In the genomic region with DNA sequence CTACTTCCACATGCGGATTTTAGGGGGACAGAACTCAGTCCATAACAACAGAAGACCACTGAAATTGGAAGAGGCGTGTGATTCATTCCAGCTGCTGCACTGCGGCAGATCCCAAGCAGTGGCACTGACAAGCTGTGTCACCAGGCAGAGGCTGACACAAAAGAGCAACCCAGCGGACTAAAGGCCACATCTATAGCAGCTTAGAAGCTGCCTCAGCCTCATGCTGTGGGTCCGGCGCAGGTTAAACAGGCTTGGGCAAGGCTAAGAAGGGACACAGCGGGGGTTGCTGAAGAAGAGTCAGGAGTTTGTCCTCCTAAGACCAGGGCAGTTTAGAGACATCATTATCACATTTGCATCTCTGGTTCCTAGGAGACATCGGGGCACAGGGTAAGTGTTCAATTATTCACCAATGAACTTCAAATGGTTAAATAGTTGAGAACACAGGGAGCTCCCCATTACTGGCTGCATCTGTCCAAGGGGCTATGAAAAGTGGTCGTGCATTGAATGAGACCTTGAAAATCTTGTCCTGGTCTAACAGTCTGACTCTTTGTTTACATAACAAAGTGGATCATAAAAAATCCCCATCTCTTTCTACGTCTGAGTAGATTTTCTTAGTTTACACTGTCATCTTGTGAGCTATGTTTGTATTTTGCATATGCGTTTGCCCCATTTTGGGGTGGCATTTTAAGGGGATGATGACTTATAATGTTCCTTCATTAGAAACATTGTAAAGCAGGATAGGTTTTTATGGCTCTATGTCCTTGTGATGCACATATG, we compare ENCODE assay signal across 10 cellular contexts.
A peak's percentile ranks its signal among the peaks of the same experiment; 100 is the strongest.
DNase-seq lines count a peak whose midpoint lies in the region; ATAC-seq and TF ChIP-seq lines count a peak whose summit lies in the region.
"Had no signal": no experiment of that assay in that cellular context is flagged by ENCODE, and none has a peak within 500 bp of the region (broad histone marks: within the 10 kb centered on the region; RNA-seq: fewer than 3 reads in every experiment).

No MANE protein-coding gene starts in this region.

- no peak overlapping the region for H3K4me3 ChIP-seq in rectal smooth muscle tissue (ENCODE audit: low read length)

- H3K36me3 Mint-ChIP-seq in activated CD4-positive, alpha-beta T cell treated with anti-CD3 and anti-CD28 coated beads, Interleukin-2, amount 10 ng/mL, durations not matched to agents 24 days and 14 days (ENCODE audit: low read depth), result peaks cover 4% of the 10 kb centered on the region
- H3K36me3 Mint-ChIP-seq in activated naive CD8-positive, alpha-beta T cell treated with anti-CD3 and anti-CD28 coated beads, Interleukin-2, amount 50 U/mL, for 24 hours (ENCODE audit: low read depth), result no peaks in the 10 kb centered on the region

- H3K27ac Mint-ChIP-seq in activated CD4-positive, alpha-beta T cell treated with anti-CD3 and anti-CD28 coated beads, Interleukin-2, amount 10 ng/mL, durations not matched to agents 24 days and 14 days, result peak overlapping the region; percentile 88
- H3K27ac Mint-ChIP-seq in activated naive CD8-positive, alpha-beta T cell treated with anti-CD3 and anti-CD28 coated beads, Interleukin-2, amount 50 U/mL, for 24 hours, result peak overlapping the region; percentile 77

- DNase-seq in activated CD4-positive, alpha-beta T cell treated with anti-CD3 and anti-CD28 coated beads, Interleukin-2, amount 10 ng/mL, durations not matched to agents 24 days and 14 days, result no peak
- no peak for DNase-seq in activated CD4-positive, alpha-beta T cell treated with anti-CD3 and anti-CD28 coated beads, Interleukin-2, amount 50 U/mL, for 1 hour
- DNase-seq in activated naive CD8-positive, alpha-beta T cell treated with anti-CD3 and anti-CD28 coated beads, Interleukin-2, amount 50 U/mL, for 24 hours, result no peak
- DNase-seq in erythroblast (lab: John Stamatoyannopoulos, UW) (no peak), NCI-H524 (lab: John Stamatoyannopoulos, UW) (no peak)
- DNase-seq: ACHN, foreskin melanocyte had no signal

- H3K27me3 ChIP-seq in rectal smooth muscle tissue (ENCODE audit: control insufficient read depth, insufficient read depth, low read length), result no peaks in the 10 kb centered on the region

- H3K9ac ChIP-seq in rectal smooth muscle tissue (ENCODE audit: low read length), result no peak overlapping the region

- H3K36me3 ChIP-seq in rectal smooth muscle tissue (ENCODE audit: control insufficient read depth, insufficient read depth, low read length), result no peaks in the 10 kb centered on the region

- peak overlapping the region; percentile 38 for H3K27ac ChIP-seq in rectal smooth muscle tissue (ENCODE audit: low read depth, low read length)

- peaks cover 11% of the 10 kb centered on the region for H3K9me3 Mint-ChIP-seq in activated CD4-positive, alpha-beta T cell treated with anti-CD3 and anti-CD28 coated beads, Interleukin-2, amount 10 ng/mL, durations not matched to agents 24 days and 14 days
- H3K9me3 Mint-ChIP-seq in activated naive CD8-positive, alpha-beta T cell treated with anti-CD3 and anti-CD28 coated beads, Interleukin-2, amount 50 U/mL, for 24 hours, result peaks cover 4% of the 10 kb centered on the region

- intact Hi-C loops in activated CD4-positive, alpha-beta T cell treated with anti-CD3 and anti-CD28 coated beads, Interleukin-2, amount 10 ng/mL, durations not matched to agents 24 days and 14 days (cut with micrococcal nuclease), result loop anchor here (1.0 to 5.0 kb wide), 7 partner anchors 47 to 724 kb away; partner anchors contain the start of gene TRIB2

- H3K27me3 Mint-ChIP-seq in activated CD4-positive, alpha-beta T cell treated with anti-CD3 and anti-CD28 coated beads, Interleukin-2, amount 10 ng/mL, durations not matched to agents 24 days and 14 days, result no peaks in the 10 kb centered on the region
- H3K27me3 Mint-ChIP-seq in activated naive CD8-positive, alpha-beta T cell treated with anti-CD3 and anti-CD28 coated beads, Interleukin-2, amount 50 U/mL, for 24 hours, result no peaks in the 10 kb centered on the region

- H3K4me1 Mint-ChIP-seq in activated CD4-positive, alpha-beta T cell treated with anti-CD3 and anti-CD28 coated beads, Interleukin-2, amount 10 ng/mL, durations not matched to agents 24 days and 14 days, result peaks cover 41% of the 10 kb centered on the region
- H3K4me1 Mint-ChIP-seq in activated naive CD8-positive, alpha-beta T cell treated with anti-CD3 and anti-CD28 coated beads, Interleukin-2, amount 50 U/mL, for 24 hours, result peaks cover 44% of the 10 kb centered on the region

- no peak for TF ChIP-seq POLR2A in erythroblast (IDR thresholded peaks at IDR 0.05; ENCODE audit: low read length)

- H3K4me3 Mint-ChIP-seq in activated CD4-positive, alpha-beta T cell treated with anti-CD3 and anti-CD28 coated beads, Interleukin-2, amount 10 ng/mL, durations not matched to agents 24 days and 14 days, result peak overlapping the region; percentile 57
- H3K4me3 Mint-ChIP-seq in activated naive CD8-positive, alpha-beta T cell treated with anti-CD3 and anti-CD28 coated beads, Interleukin-2, amount 50 U/mL, for 24 hours, result peak overlapping the region; percentile 12

- peaks cover 5% of the 10 kb centered on the region for H3K4me1 ChIP-seq in rectal smooth muscle tissue (ENCODE audit: control insufficient read depth, insufficient read depth, low read length)

- ATAC-seq in HG03039 (IDR thresholded peaks at IDR 0.05; ENCODE audit: unreplicated experiment) (peak; percentile 24), HG03159 (IDR thresholded peaks at IDR 0.05; ENCODE audit: unreplicated experiment) (no peak)
- no peak for ATAC-seq in activated naive CD8-positive, alpha-beta T cell treated with anti-CD3 and anti-CD28 coated beads, Interleukin-2, amount 50 U/mL, for 24 hours
